Comparison of ENCODE assay signal across 41 cellular contexts in the genomic region with DNA sequence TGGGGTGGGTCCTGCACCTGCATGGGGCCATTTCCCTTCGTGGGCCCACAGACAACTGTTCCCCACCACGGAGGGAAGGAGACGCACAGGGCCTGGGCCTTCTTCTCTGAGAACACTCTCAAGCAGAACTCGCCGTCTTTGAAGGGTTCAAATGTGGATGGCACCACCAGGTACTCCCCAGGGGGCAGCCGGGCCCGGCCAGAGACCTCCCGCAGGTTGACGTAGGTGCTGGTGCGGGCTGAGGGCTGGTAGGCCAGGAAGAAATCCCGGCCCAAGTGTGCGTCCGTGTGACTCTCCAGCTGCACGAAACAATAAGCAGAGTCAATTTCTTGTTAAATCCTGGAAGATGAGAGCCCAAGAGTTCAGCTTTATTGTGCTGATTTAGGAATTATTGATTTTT. TPM values are rescaled to one million over a fixed set of nuclear protein-coding genes. Genes with fewer than 3 reads are reported as not detected.
"Had no signal": no experiment of that assay in that cellular context is flagged by ENCODE, and none has a peak within 500 bp of the region (broad histone marks: within the 10 kb centered on the region; RNA-seq: fewer than 3 reads in every experiment).

No MANE protein-coding gene starts in this region.

- H3K4me3 ChIP-seq: adrenal gland, ascending aorta, body of pancreas, breast epithelium had no signal

- H3K27me3 ChIP-seq: adrenal gland, ascending aorta, body of pancreas, brain microvascular endothelial cell, breast epithelium had no signal

- H3K27me3 Mint-ChIP-seq: activated naive CD4-positive, alpha-beta T cell treated with anti-CD3 and anti-CD28 coated beads, Interleukin-2, amount 10 ng/mL, durations not matched to agents 7 days and 5 days; activated naive CD4-positive, alpha-beta T cell treated with anti-CD3 and anti-CD28 coated beads, Interleukin-2, amount 50 U/mL, for 24 hours; activated naive CD8-positive, alpha-beta T cell; activated naive CD8-positive, alpha-beta T cell treated with anti-CD3 and anti-CD28 coated beads for 36 hours; activated naive CD8-positive, alpha-beta T cell treated with anti-CD3 and anti-CD28 coated beads, Interleukin-2, amount 10 ng/mL, durations not matched to agents 7 days and 5 days; activated naive CD8-positive, alpha-beta T cell treated with anti-CD3 and anti-CD28 coated beads, Interleukin-2, amount 50 U/mL, for 24 hours; activated T-cell treated with anti-CD3 and anti-CD28 coated beads, Interleukin-2, amount 50 U/mL, for 24 hours; activated T-helper 17 cell treated with anti-CD3 and anti-CD28 coated beads, Interleukin-2, amount 50 U/mL, for 72 hours; brain; central memory CD8-positive, alpha-beta T cell had no signal

- H3K4me1 ChIP-seq: adrenal gland, ascending aorta, body of pancreas, breast epithelium had no signal

- ATAC-seq: activated naive CD4-positive, alpha-beta T cell treated with anti-CD3 and anti-CD28 coated beads, Interleukin-2, amount 50 U/mL, for 72 hours; activated naive CD8-positive, alpha-beta T cell treated with anti-CD3 and anti-CD28 coated beads, Interleukin-2, amount 50 U/mL, for 24 hours; activated T-cell treated with anti-CD3 and anti-CD28 coated beads, Interleukin-2, amount 50 U/mL, for 4 hours; activated T-cell treated with anti-CD3 and anti-CD28 coated beads, Interleukin-2, amount 50 U/mL, for 72 hours; activated T-helper 17 cell treated with anti-CD3 and anti-CD28 coated beads, Interleukin-2, amount 50 U/mL, for 72 hours; body of pancreas had no signal

- H3K9me3 Mint-ChIP-seq: activated naive CD4-positive, alpha-beta T cell treated with anti-CD3 and anti-CD28 coated beads for 36 hours; activated naive CD4-positive, alpha-beta T cell treated with anti-CD3 and anti-CD28 coated beads, Interleukin-2, amount 10 ng/mL, durations not matched to agents 7 days and 5 days; activated naive CD4-positive, alpha-beta T cell treated with anti-CD3 and anti-CD28 coated beads, Interleukin-2, amount 50 U/mL, for 24 hours; activated naive CD8-positive, alpha-beta T cell treated with anti-CD3 and anti-CD28 coated beads for 36 hours; activated naive CD8-positive, alpha-beta T cell treated with anti-CD3 and anti-CD28 coated beads, Interleukin-2, amount 10 ng/mL, durations not matched to agents 7 days and 5 days; activated naive CD8-positive, alpha-beta T cell treated with anti-CD3 and anti-CD28 coated beads, Interleukin-2, amount 50 U/mL, for 24 hours; activated T-cell treated with anti-CD3 and anti-CD28 coated beads, Interleukin-2, amount 50 U/mL, for 24 hours; activated T-helper 1 cell treated with anti-CD3 and anti-CD28 coated beads, Interleukin-12 subunit alpha, Interleukin-12 subunit beta, Interleukin-2, Interleukin-4 antibody, amounts not matched to agents 30 ng/mL and 10 ng/mL and 1 ng/mL, durations not matched to agents 14 hours and 24 hours and 36 hours; activated T-helper 17 cell treated with anti-CD3 and anti-CD28 coated beads, Interleukin-2, amount 50 U/mL, for 72 hours; activated T-helper 2 cell treated with anti-CD3 and anti-CD28 coated beads, Interferon-gamma antibody, Interleukin-2, Interleukin-4, amounts not matched to agents 10 μg/mL and 5 μg/mL and 100 μg/mL, durations not matched to agents 14 hours and 24 hours and 36 hours; central memory CD8-positive, alpha-beta T cell had no signal

- H3K36me3 Mint-ChIP-seq: activated naive CD4-positive, alpha-beta T cell treated with anti-CD3 and anti-CD28 coated beads, Interleukin-2, amount 10 ng/mL, durations not matched to agents 7 days and 5 days; activated naive CD4-positive, alpha-beta T cell treated with anti-CD3 and anti-CD28 coated beads, Interleukin-2, amount 50 U/mL, for 24 hours; activated naive CD4-positive, alpha-beta T cell treated with anti-CD3 and anti-CD28 coated beads, Interleukin-2, amount 50 U/mL, for 72 hours; activated naive CD8-positive, alpha-beta T cell; activated naive CD8-positive, alpha-beta T cell treated with anti-CD3 and anti-CD28 coated beads for 36 hours; activated naive CD8-positive, alpha-beta T cell treated with anti-CD3 and anti-CD28 coated beads, Interleukin-2, amount 10 ng/mL, durations not matched to agents 7 days and 5 days; brain had no signal

- DNase-seq: activated effector memory CD4-positive, alpha-beta T cell treated with anti-CD3 and anti-CD28 coated beads, Interleukin-2, amount 50 U/mL, for 16 hours; activated effector memory CD4-positive, alpha-beta T cell treated with Interleukin-2 at 50 U/mL for 16 hours; activated gamma-delta T cell; activated gamma-delta T cell treated with Interleukin-2 at 50 U/mL for 16 hours; activated naive CD4-positive, alpha-beta T cell; activated naive CD4-positive, alpha-beta T cell treated with anti-CD3 and anti-CD28 coated beads for 36 hours; activated naive CD4-positive, alpha-beta T cell treated with anti-CD3 and anti-CD28 coated beads, Interleukin-2, amount 10 ng/mL, durations not matched to agents 7 days and 5 days; activated naive CD4-positive, alpha-beta T cell treated with anti-CD3 and anti-CD28 coated beads, Interleukin-2, amount 50 U/mL, for 16 hours; activated naive CD4-positive, alpha-beta T cell treated with Interleukin-2 at 50 U/mL for 16 hours; activated naive CD8-positive, alpha-beta T cell treated with anti-CD3 and anti-CD28 coated beads for 36 hours; activated naive CD8-positive, alpha-beta T cell treated with anti-CD3 and anti-CD28 coated beads, Interleukin-2, amount 10 ng/mL, durations not matched to agents 7 days and 5 days; activated naive CD8-positive, alpha-beta T cell treated with anti-CD3 and anti-CD28 coated beads, Interleukin-2, amount 50 U/mL, for 24 hours; activated T-cell treated with anti-CD3 and anti-CD28 coated beads for 4 hours; activated T-cell treated with anti-CD3 and anti-CD28 coated beads, Interleukin-2, amount 50 U/mL, for 1 hour; activated T-cell treated with anti-CD3 and anti-CD28 coated beads, Interleukin-2, amount 50 U/mL, for 24 hours; activated T-cell treated with anti-CD3 and anti-CD28 coated beads, Interleukin-2, amount 50 U/mL, for 4 hours; activated T-cell treated with anti-CD3 and anti-CD28 coated beads, Interleukin-2, amount 50 U/mL, for 48 hours; activated T-cell treated with anti-CD3 and anti-CD28 coated beads, Interleukin-2, amount 50 U/mL, for 72 hours; adrenal gland; amniotic stem cell; amygdala; anterior cingulate cortex; aorta; body of pancreas; brain microvascular endothelial cell; caudate nucleus; central memory CD4-positive, alpha-beta T cell; cerebellar nuclear complex had no signal

- H3K27ac Mint-ChIP-seq: activated naive CD4-positive, alpha-beta T cell treated with anti-CD3 and anti-CD28 coated beads for 36 hours; activated naive CD4-positive, alpha-beta T cell treated with anti-CD3 and anti-CD28 coated beads, Interleukin-2, amount 10 ng/mL, durations not matched to agents 7 days and 5 days; activated naive CD4-positive, alpha-beta T cell treated with anti-CD3 and anti-CD28 coated beads, Interleukin-2, amount 50 U/mL, for 24 hours; activated naive CD4-positive, alpha-beta T cell treated with anti-CD3 and anti-CD28 coated beads, Interleukin-2, amount 50 U/mL, for 72 hours; activated naive CD8-positive, alpha-beta T cell; activated naive CD8-positive, alpha-beta T cell treated with anti-CD3 and anti-CD28 coated beads for 36 hours; activated naive CD8-positive, alpha-beta T cell treated with anti-CD3 and anti-CD28 coated beads, Interleukin-2, amount 10 ng/mL, durations not matched to agents 7 days and 5 days; activated naive CD8-positive, alpha-beta T cell treated with anti-CD3 and anti-CD28 coated beads, Interleukin-2, amount 50 U/mL, for 24 hours; activated T-cell treated with anti-CD3 and anti-CD28 coated beads, Interleukin-2, amount 50 U/mL, for 24 hours; activated T-cell treated with anti-CD3 and anti-CD28 coated beads, Interleukin-2, amount 50 U/mL, for 72 hours; activated T-helper 1 cell treated with anti-CD3 and anti-CD28 coated beads, Interleukin-12 subunit alpha, Interleukin-12 subunit beta, Interleukin-2, Interleukin-4 antibody, amounts not matched to agents 30 ng/mL and 10 ng/mL and 1 ng/mL, durations not matched to agents 14 hours and 24 hours and 36 hours; activated T-helper 17 cell treated with anti-CD3 and anti-CD28 coated beads, Interleukin-2, amount 50 U/mL, for 72 hours; activated T-helper 2 cell treated with anti-CD3 and anti-CD28 coated beads, Interferon-gamma antibody, Interleukin-2, Interleukin-4, amounts not matched to agents 10 μg/mL and 5 μg/mL and 100 μg/mL, durations not matched to agents 14 hours and 24 hours and 36 hours had no signal

- H3K27ac ChIP-seq: adrenal gland, ascending aorta, body of pancreas, brain microvascular endothelial cell, breast epithelium had no signal

- H3K36me3 ChIP-seq: adrenal gland, ascending aorta, brain microvascular endothelial cell, breast epithelium had no signal

- H3K4me1 Mint-ChIP-seq: activated naive CD4-positive, alpha-beta T cell treated with anti-CD3 and anti-CD28 coated beads, Interleukin-2, amount 10 ng/mL, durations not matched to agents 7 days and 5 days; activated naive CD8-positive, alpha-beta T cell treated with anti-CD3 and anti-CD28 coated beads for 36 hours; activated naive CD8-positive, alpha-beta T cell treated with anti-CD3 and anti-CD28 coated beads, Interleukin-2, amount 10 ng/mL, durations not matched to agents 7 days and 5 days; activated naive CD8-positive, alpha-beta T cell treated with anti-CD3 and anti-CD28 coated beads, Interleukin-2, amount 50 U/mL, for 24 hours; activated T-helper 17 cell treated with anti-CD3 and anti-CD28 coated beads, Interleukin-2, amount 50 U/mL, for 72 hours; brain; central memory CD8-positive, alpha-beta T cell had no signal

- H3K4me3 Mint-ChIP-seq: activated naive CD4-positive, alpha-beta T cell treated with anti-CD3 and anti-CD28 coated beads for 36 hours; activated naive CD4-positive, alpha-beta T cell treated with anti-CD3 and anti-CD28 coated beads, Interleukin-2, amount 10 ng/mL, durations not matched to agents 7 days and 5 days; activated naive CD4-positive, alpha-beta T cell treated with anti-CD3 and anti-CD28 coated beads, Interleukin-2, amount 50 U/mL, for 24 hours; activated naive CD8-positive, alpha-beta T cell; activated naive CD8-positive, alpha-beta T cell treated with anti-CD3 and anti-CD28 coated beads for 36 hours; activated naive CD8-positive, alpha-beta T cell treated with anti-CD3 and anti-CD28 coated beads, Interleukin-2, amount 10 ng/mL, durations not matched to agents 7 days and 5 days; activated naive CD8-positive, alpha-beta T cell treated with anti-CD3 and anti-CD28 coated beads, Interleukin-2, amount 50 U/mL, for 24 hours; activated T-cell treated with anti-CD3 and anti-CD28 coated beads, Interleukin-2, amount 50 U/mL, for 24 hours; activated T-cell treated with anti-CD3 and anti-CD28 coated beads, Interleukin-2, amount 50 U/mL, for 4 hours; activated T-cell treated with anti-CD3 and anti-CD28 coated beads, Interleukin-2, amount 50 U/mL, for 72 hours; activated T-helper 1 cell treated with anti-CD3 and anti-CD28 coated beads, Interleukin-12 subunit alpha, Interleukin-12 subunit beta, Interleukin-2, Interleukin-4 antibody, amounts not matched to agents 30 ng/mL and 10 ng/mL and 1 ng/mL, durations not matched to agents 14 hours and 24 hours and 36 hours; activated T-helper 17 cell treated with anti-CD3 and anti-CD28 coated beads, Interleukin-2, amount 50 U/mL, for 72 hours; brain; central memory CD8-positive, alpha-beta T cell had no signal

- H3K9me3 ChIP-seq: adrenal gland, ascending aorta, body of pancreas, breast epithelium had no signal

RNA-seq across cellular contexts. Expression of a gene that starts 56.4 kb away (rescaled TPM):
- total RNA-seq: activated naive CD4-positive, alpha-beta T cell treated with anti-CD3 and anti-CD28 coated beads for 36 hours; activated naive CD4-positive, alpha-beta T cell treated with anti-CD3 and anti-CD28 coated beads, Interleukin-2, amount 50 U/mL, for 72 hours; activated naive CD8-positive, alpha-beta T cell treated with anti-CD3 and anti-CD28 coated beads for 36 hours; activated T-cell treated with anti-CD3 and anti-CD28 coated beads, Interleukin-2, amount 50 U/mL, for 4 hours; activated T-cell treated with anti-CD3 and anti-CD28 coated beads, Interleukin-2, amount 50 U/mL, for 72 hours; activated T-helper 1 cell treated with anti-CD3 and anti-CD28 coated beads, Interleukin-12 subunit alpha, Interleukin-12 subunit beta, Interleukin-2, Interleukin-4 antibody, amounts not matched to agents 30 ng/mL and 10 ng/mL and 1 ng/mL, durations not matched to agents 14 hours and 24 hours and 36 hours; activated T-helper 17 cell treated with anti-CD3 and anti-CD28 coated beads, Interleukin-2, amount 50 U/mL, for 72 hours; activated T-helper 2 cell treated with anti-CD3 and anti-CD28 coated beads, Interferon-gamma antibody, Interleukin-2, Interleukin-4, amounts not matched to agents 10 μg/mL and 5 μg/mL and 100 μg/mL, durations not matched to agents 14 hours and 24 hours and 36 hours; ascending aorta; astrocyte; cardiac septum; cerebellum had no signal
